ENCODE assay signal across 25 cellular contexts in the genomic region with DNA sequence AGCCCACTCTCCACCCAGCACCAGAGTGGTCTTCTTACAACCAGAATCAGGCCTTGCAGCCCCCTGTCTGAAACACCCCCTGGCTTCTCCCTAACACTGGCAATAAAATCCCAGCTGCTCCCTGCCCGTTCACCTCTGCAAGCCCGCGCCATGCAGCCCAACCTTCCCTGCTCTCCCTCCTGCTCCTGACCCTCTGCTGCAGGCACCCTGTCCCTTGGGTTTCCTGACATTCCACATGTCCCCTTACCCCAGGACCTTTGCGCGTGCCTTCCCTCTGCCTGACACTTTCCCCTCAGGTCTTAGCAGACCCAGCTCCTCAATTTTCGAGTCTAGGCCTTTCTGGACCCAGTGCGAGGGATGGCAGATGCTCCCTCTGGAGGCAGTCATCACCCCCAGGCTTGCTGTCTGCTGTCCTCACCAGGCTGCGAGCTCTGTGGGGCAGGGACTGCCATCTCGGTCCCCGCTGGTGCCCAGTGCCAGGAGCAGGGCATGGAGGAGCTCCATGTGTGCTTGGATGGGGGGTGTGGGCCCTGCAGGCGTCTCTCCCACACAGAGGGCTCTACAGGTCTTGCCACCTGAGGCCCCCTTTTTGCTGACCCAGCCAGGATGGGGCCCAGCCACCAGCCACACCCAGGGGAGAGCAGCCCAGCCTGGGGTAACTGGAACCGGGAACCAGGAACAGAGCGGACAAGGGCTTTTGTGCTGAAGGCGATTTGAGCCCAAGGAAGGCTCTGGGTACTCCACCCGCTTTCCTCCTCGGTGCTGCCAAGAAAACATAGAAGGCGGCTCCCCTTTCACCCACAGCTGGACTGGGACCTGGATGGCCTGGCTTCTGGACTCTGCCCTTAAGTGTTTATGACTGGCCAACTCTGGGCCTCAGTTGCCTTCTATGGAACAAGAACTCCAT. TPM values are rescaled to one million over a fixed set of nuclear protein-coding genes. Genes with fewer than 3 reads are reported as not detected.
"Had no signal": no experiment of that assay in that cellular context is flagged by ENCODE, and none has a peak within 500 bp of the region (broad histone marks: within the 10 kb centered on the region; RNA-seq: fewer than 3 reads in every experiment).

No MANE protein-coding gene starts in this region.

RNA-seq across cellular contexts. Expression of a gene that starts 15.6 kb away (rescaled TPM):
- total RNA-seq: heart left ventricle; kidney epithelial cell; left lobe of liver; liver; lower lobe of right lung; mammary epithelial cell; mesothelial cell of epicardium; mononuclear cell; myocyte; naive thymus-derived CD4-positive, alpha-beta T cell; natural killer cell treated with Interleukin-12 subunit alpha and Interleukin-12 subunit beta and Interleukin-15 and Interleukin-18, amount 100 ng/mL, for 72 hours; ovary; progenitor cell of endocrine pancreas; pulmonary artery endothelial cell; renal cortical epithelial cell; right atrium auricular region; temporal lobe; tibial nerve; upper lobe of left lung; urinary bladder; vagina had no signal
- polyA plus RNA-seq: heart left ventricle; immature natural killer cell; liver; mammary epithelial cell; naive thymus-derived CD4-positive, alpha-beta T cell; neural cell; ovary; sigmoid colon; small intestine; urinary bladder had no signal
